ENCODE assay signal across 3 cellular contexts in the genomic region with DNA sequence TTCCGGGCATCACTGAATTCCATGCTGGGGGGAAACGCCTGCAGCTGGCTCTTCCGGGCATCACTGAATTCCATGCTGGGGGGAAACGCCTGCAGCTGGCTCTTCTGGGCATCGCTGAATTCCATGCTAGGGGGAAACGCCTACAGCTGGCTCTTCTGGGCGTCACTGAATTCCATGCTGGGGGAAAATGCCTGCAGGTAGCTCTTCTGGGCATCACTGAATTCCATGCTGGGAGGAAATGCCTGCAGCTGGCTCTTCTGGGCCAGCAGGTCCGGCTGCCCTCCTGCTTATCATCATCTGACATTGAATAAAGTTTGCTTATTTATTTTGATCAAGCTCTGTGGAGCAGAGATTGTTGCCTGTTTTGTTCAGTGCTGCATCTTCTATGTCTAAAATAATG.
"Had no signal": no experiment of that assay in that cellular context is flagged by ENCODE, and none has a peak within 500 bp of the region (broad histone marks: within the 10 kb centered on the region; RNA-seq: fewer than 3 reads in every experiment).

No MANE protein-coding gene starts in this region.

- DNase-seq: GDM1, GF-D8 had no signal

- ATAC-seq: GM12878 had no signal

- H3K4me3 ChIP-seq: GM12878 had no signal
